In the genomic region with DNA sequence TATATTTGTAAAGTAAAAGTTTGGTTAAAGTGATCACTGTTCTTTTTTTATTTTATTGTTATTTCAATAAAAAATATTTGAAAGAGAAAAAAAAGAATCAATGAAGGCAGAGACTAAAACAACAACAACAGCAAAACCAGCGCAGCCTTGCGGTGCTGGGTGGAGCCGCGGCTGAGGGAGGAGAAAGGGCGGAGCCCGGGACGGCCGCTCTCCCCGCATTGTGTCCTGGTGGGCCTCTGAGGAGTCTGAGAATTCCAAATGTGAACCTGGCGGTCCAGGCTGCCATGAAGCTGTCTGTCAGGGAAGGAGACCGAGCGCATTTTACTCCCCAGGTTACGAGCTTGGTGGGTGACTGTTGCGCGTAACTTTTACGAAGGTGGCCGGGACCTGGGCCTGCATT, we compare ENCODE assay signal across 18 cellular contexts. TPM values are rescaled to one million over a fixed set of nuclear protein-coding genes. Genes with fewer than 3 reads are reported as not detected.
DNase-seq lines count a peak whose midpoint lies in the region; FAIRE-seq and TF ChIP-seq lines count a peak whose summit lies in the region.
"Had no signal": no experiment of that assay in that cellular context is flagged by ENCODE, and none has a peak within 500 bp of the region (broad histone marks: within the 10 kb centered on the region; RNA-seq: fewer than 3 reads in every experiment).

No MANE protein-coding gene starts in this region.

- no peak for FAIRE-seq in RCC 7860 (lab: Jason Lieb, UNC)
- FAIRE-seq: A204.1, D721Med had no signal

- H3K4me1 Mint-ChIP-seq in endodermal cell (peaks cover 8% of the 10 kb centered on the region), CD14-positive monocyte (peaks cover 3% of the 10 kb centered on the region)
- H3K4me1 Mint-ChIP-seq in activated CD4-positive, alpha-beta T cell treated with anti-CD3 and anti-CD28 coated beads, Interleukin-2, amount 10 ng/mL, durations not matched to agents 24 days and 14 days = peaks cover 6% of the 10 kb centered on the region

- no peak for TF ChIP-seq CTCF in endodermal cell (conservative IDR thresholded peaks at IDR 0.05)
- no peak for TF ChIP-seq CTCF in CD14-positive monocyte (IDR thresholded peaks at IDR 0.05)

- H3K4me3 ChIP-seq in H7 (ENCODE audit: insufficient read depth, low read depth, low read length) (no peak overlapping the region), endodermal cell (ENCODE audit: low read length) (no peak overlapping the region)

- no peak overlapping the region for H3K4me3 Mint-ChIP-seq in endodermal cell
- no peak overlapping the region for H3K4me3 Mint-ChIP-seq in activated CD4-positive, alpha-beta T cell treated with anti-CD3 and anti-CD28 coated beads, Interleukin-2, amount 10 ng/mL, durations not matched to agents 24 days and 14 days
- no peak overlapping the region for H3K4me3 Mint-ChIP-seq in CD14-positive monocyte
- H3K4me3 Mint-ChIP-seq: B cell; CD4-positive, alpha-beta memory T cell had no signal

- peaks cover 9% of the 10 kb centered on the region for H3K27me3 Mint-ChIP-seq in endodermal cell (ENCODE audit: insufficient read depth)
- peaks cover 10% of the 10 kb centered on the region for H3K27me3 Mint-ChIP-seq in activated CD4-positive, alpha-beta T cell treated with anti-CD3 and anti-CD28 coated beads, Interleukin-2, amount 10 ng/mL, durations not matched to agents 24 days and 14 days
- peaks cover 10 to 13% (median 13%) of the 10 kb centered on the region in 3 donors for H3K27me3 Mint-ChIP-seq in CD14-positive monocyte (ENCODE audit: low read depth in 3 of 3)
- H3K27me3 Mint-ChIP-seq: B cell; CD4-positive, alpha-beta memory T cell had no signal

- no peaks in the 10 kb centered on the region for H3K9me3 ChIP-seq in endodermal cell (ENCODE audit: control insufficient read depth, low read length)

- H3K9me3 Mint-ChIP-seq in endodermal cell = no peaks in the 10 kb centered on the region
- no peaks in the 10 kb centered on the region for H3K9me3 Mint-ChIP-seq in activated CD4-positive, alpha-beta T cell treated with anti-CD3 and anti-CD28 coated beads, Interleukin-2, amount 10 ng/mL, durations not matched to agents 24 days and 14 days
- H3K9me3 Mint-ChIP-seq in CD14-positive monocyte = no peaks in the 10 kb centered on the region
- H3K9me3 Mint-ChIP-seq: CD4-positive, alpha-beta memory T cell had no signal

- no peak overlapping the region for H3K27ac ChIP-seq in endodermal cell (ENCODE audit: low read depth, low read length)
- H3K27ac ChIP-seq: HL-60 had no signal

- H3K36me3 ChIP-seq in H7 (replicated peaks; ENCODE audit: control insufficient read depth, insufficient read depth, low read length) (no peaks in the 10 kb centered on the region), endodermal cell (ENCODE audit: control insufficient read depth, insufficient read depth, low read length) (no peaks in the 10 kb centered on the region)

- H3K4me1 ChIP-seq in endodermal cell (ENCODE audit: control insufficient read depth, insufficient read depth, low read length) = peaks cover 10% of the 10 kb centered on the region

- peak; percentile 76 for DNase-seq in H7
- peak; percentile 69 for DNase-seq in endodermal cell
- DNase-seq in mesenteric fat pad (ENCODE audit: low spot score) = peak; percentile 55
- no peak for DNase-seq in activated CD4-positive, alpha-beta T cell treated with anti-CD3 and anti-CD28 coated beads, Interleukin-2, amount 10 ng/mL, durations not matched to agents 24 days and 14 days
- DNase-seq in CD14-positive monocyte (ENCODE audit: low spot score) = no peak
- no peak for DNase-seq in GF-D8 (lab: John Stamatoyannopoulos, UW)
- no peak for DNase-seq in RCC 7860 (ENCODE audit: low spot score)
- DNase-seq: C1 segment of cervical spinal cord; CD4-positive, alpha-beta memory T cell; DMS153; DMS79 treated with DMSO at 0.1 percent for 48 hours; EL; GDM1; KBM-7 had no signal

- no peak overlapping the region for H3K9ac ChIP-seq in endodermal cell (ENCODE audit: extremely low read depth, low read length, poor library complexity, severe bottlenecking)

- WGBS in endodermal cell (ENCODE audit: insufficient coverage in 1 of 2, insufficient read length in 1 of 2), 2 experiments = 55% methylated on average over 17 of the region's 17 CpGs; no CpG with 5 or more reads in 1 of the 2 experiments

- intact Hi-C loops in activated CD4-positive, alpha-beta T cell treated with anti-CD3 and anti-CD28 coated beads, Interleukin-2, amount 10 ng/mL, durations not matched to agents 24 days and 14 days (cut with micrococcal nuclease) = no loop called here
- intact Hi-C loops in CD14-positive monocyte (cut with micrococcal nuclease) = no loop called here

- H3K27me3 ChIP-seq in H7 (ENCODE audit: control insufficient read depth, insufficient read depth, low read length) (peaks cover 2% of the 10 kb centered on the region; the same call in 1 of the 2 replicates), endodermal cell (ENCODE audit: control insufficient read depth, insufficient read depth, low read length, poor library complexity, severe bottlenecking) (no peaks in the 10 kb centered on the region)

- H3K27ac Mint-ChIP-seq in endodermal cell (no peak overlapping the region), CD14-positive monocyte (no peak overlapping the region)
- H3K27ac Mint-ChIP-seq in activated CD4-positive, alpha-beta T cell treated with anti-CD3 and anti-CD28 coated beads, Interleukin-2, amount 10 ng/mL, durations not matched to agents 24 days and 14 days = no peak overlapping the region
- H3K27ac Mint-ChIP-seq: B cell; CD4-positive, alpha-beta memory T cell had no signal

- no peaks in the 10 kb centered on the region for H3K36me3 Mint-ChIP-seq in endodermal cell (ENCODE audit: low read depth)
- H3K36me3 Mint-ChIP-seq in activated CD4-positive, alpha-beta T cell treated with anti-CD3 and anti-CD28 coated beads, Interleukin-2, amount 10 ng/mL, durations not matched to agents 24 days and 14 days (ENCODE audit: low read depth) = no peaks in the 10 kb centered on the region
- no peaks in the 10 kb centered on the region for H3K36me3 Mint-ChIP-seq in CD14-positive monocyte
- H3K36me3 Mint-ChIP-seq: CD4-positive, alpha-beta memory T cell had no signal

RNA-seq across cellular contexts. Expression of gene TMEM242, which starts 43.2 kb away (rescaled TPM):
- 4.6 and 6.5 TPM in 2 replicates for total RNA-seq in H7 (2014; rRNA removed; shearing (Covaris generic))
- 10 to 100 TPM; 10.8 to 11.7 TPM for total RNA-seq in endodermal cell
- polyA plus RNA-seq in endodermal cell (2013, experiment 1 of 2) = 9.6 TPM
- 7.7 TPM for polyA plus RNA-seq in endodermal cell (2013, experiment 2 of 2)
- total RNA-seq in mesenteric fat pad = 9.6 TPM
- 10.1 and 10.7 TPM in 2 replicates for total RNA-seq in activated CD4-positive, alpha-beta T cell treated with anti-CD3 and anti-CD28 coated beads, Interleukin-2, amount 10 ng/mL, durations not matched to agents 24 days and 14 days
- polyA plus RNA-seq in CD14-positive monocyte = 1 to 10 TPM; 8.3 to 9.8 TPM

Comparison
In these comparisons a context has a peak if more than half of its experiments do, and no peak if none do; other contexts are left out.
1. DNase-seq: peak in H7 (single experiment), endodermal cell (single experiment) and mesenteric fat pad (single experiment); none in activated CD4-positive, alpha-beta T cell treated with anti-CD3 and anti-CD28 coated beads, Interleukin-2, amount 10 ng/mL, durations not matched to agents 24 days and 14 days (single experiment), CD14-positive monocyte (single experiment), GF-D8 (single experiment) and RCC 7860 (single experiment).